In the genomic region with DNA sequence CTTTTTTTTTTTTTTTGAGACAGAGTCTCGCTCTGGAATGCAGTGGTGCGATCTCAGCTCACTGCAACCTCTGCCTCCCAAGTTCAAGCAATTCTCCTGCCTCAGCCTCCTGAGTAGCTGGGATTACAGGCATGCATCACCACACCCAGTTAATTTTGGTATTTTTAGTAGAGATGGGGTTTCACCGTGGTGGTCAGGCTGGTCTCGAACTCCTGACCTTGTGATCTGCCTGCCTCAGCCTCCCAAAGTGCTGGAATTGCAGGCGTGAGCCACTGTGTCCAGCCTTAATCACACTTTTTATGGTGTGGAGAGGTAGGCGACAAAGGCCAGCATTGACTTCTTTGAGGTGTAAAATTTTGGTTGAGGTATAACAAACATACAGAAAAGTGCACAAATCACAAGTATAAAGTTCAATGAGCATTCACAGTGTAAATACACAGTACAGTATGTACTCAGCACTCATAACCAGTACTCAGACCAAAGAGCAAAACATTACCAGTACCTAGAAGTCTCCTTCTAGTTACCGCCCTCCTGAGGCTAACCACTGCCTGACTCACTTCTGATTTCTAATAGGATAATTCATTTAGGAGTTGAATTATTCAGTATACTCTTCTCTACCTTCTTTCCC, we compare ENCODE assay signal across 8 cellular contexts.
DNase-seq lines count a peak whose midpoint lies in the region; ATAC-seq, FAIRE-seq and TF ChIP-seq lines count a peak whose summit lies in the region.
"Not testable (repeated sequence)": the region's sequence is repeated elsewhere in the genome, so short reads cannot be mapped to it uniquely, and the experiment has no call there.

No MANE protein-coding gene starts in this region.

- H3K36me3 Mint-ChIP-seq in activated CD8-positive, alpha-beta memory T cell treated with anti-CD3 and anti-CD28 coated beads, Interleukin-2, amount 10 ng/mL, durations not matched to agents 7 days and 5 days: not testable (repeated sequence)

- H3K27ac ChIP-seq in upper lobe of right lung: not testable (repeated sequence)

- peaks cover 14% of the 10 kb centered on the region for H3K4me1 Mint-ChIP-seq in activated CD8-positive, alpha-beta memory T cell treated with anti-CD3 and anti-CD28 coated beads, Interleukin-2, amount 10 ng/mL, durations not matched to agents 7 days and 5 days

- DNase-seq in Daoy (ENCODE audit: low read depth) (peak; percentile 7), M059J (ENCODE audit: low read depth) (peak; percentile 44), RCC 7860 (ENCODE audit: low spot score) (peak; percentile 24), amniotic epithelial cell (ENCODE audit: low read depth) (peak; percentile 34), glomerular visceral epithelial cell (ENCODE audit: extremely low spot score) (peak; percentile 20), renal cortical epithelial cell (ENCODE audit: low read depth) (peak; percentile 27)
- not testable (repeated sequence) for DNase-seq in activated CD8-positive, alpha-beta memory T cell treated with anti-CD3 and anti-CD28 coated beads, Interleukin-2, amount 10 ng/mL, durations not matched to agents 7 days and 5 days; upper lobe of right lung

- intact Hi-C loops in upper lobe of right lung (cut with DNase I): not testable (repeated sequence)

- H3K27me3 Mint-ChIP-seq in activated CD8-positive, alpha-beta memory T cell treated with anti-CD3 and anti-CD28 coated beads, Interleukin-2, amount 10 ng/mL, durations not matched to agents 7 days and 5 days: peaks cover 11% of the 10 kb centered on the region

- not testable (repeated sequence) for TF ChIP-seq CTCF in upper lobe of right lung (IDR thresholded peaks at IDR 0.05)

- peak; percentile 83 for ATAC-seq in activated CD8-positive, alpha-beta memory T cell treated with anti-CD3 and anti-CD28 coated beads, Interleukin-2, amount 10 ng/mL, durations not matched to agents 7 days and 5 days
- peak; percentile 34 for ATAC-seq in upper lobe of right lung

- H3K9me3 ChIP-seq in upper lobe of right lung: not testable (repeated sequence)

- H3K9me3 Mint-ChIP-seq in activated CD8-positive, alpha-beta memory T cell treated with anti-CD3 and anti-CD28 coated beads, Interleukin-2, amount 10 ng/mL, durations not matched to agents 7 days and 5 days (ENCODE audit: low read depth): not testable (repeated sequence)

- H3K4me1 ChIP-seq in upper lobe of right lung: not testable (repeated sequence)

- not testable (repeated sequence) for H3K4me3 ChIP-seq in upper lobe of right lung

- not testable (repeated sequence) for H3K4me3 Mint-ChIP-seq in activated CD8-positive, alpha-beta memory T cell treated with anti-CD3 and anti-CD28 coated beads, Interleukin-2, amount 10 ng/mL, durations not matched to agents 7 days and 5 days

- peak; percentile 40 for FAIRE-seq in RCC 7860 (lab: Jason Lieb, UNC)

- H3K36me3 ChIP-seq in upper lobe of right lung: not testable (repeated sequence)

- H3K27me3 ChIP-seq in upper lobe of right lung: not testable (repeated sequence)

- not testable (repeated sequence) for H3K27ac Mint-ChIP-seq in activated CD8-positive, alpha-beta memory T cell treated with anti-CD3 and anti-CD28 coated beads, Interleukin-2, amount 10 ng/mL, durations not matched to agents 7 days and 5 days

- CTCF ChIA-PET in activated CD8-positive, alpha-beta memory T cell treated with anti-CD3 and anti-CD28 coated beads, Interleukin-2, amount 10 ng/mL, durations not matched to agents 7 days and 5 days (lab: Charles Lee): not testable (repeated sequence)
